Comparison of ENCODE assay signal across 8 cellular contexts in genomic region chr11:118530180-118530682, GRCh38. TPM values are rescaled to one million over a fixed set of nuclear protein-coding genes. Genes with fewer than 3 reads are reported as not detected.
A peak's percentile ranks its signal among the peaks of the same experiment; 100 is the strongest.
DNase-seq lines count a peak whose midpoint lies in the region; ATAC-seq, FAIRE-seq and TF ChIP-seq lines count a peak whose summit lies in the region.

No MANE protein-coding gene starts in this region.

- no peaks in the 10 kb centered on the region for H4K20me1 ChIP-seq in astrocyte (ENCODE audit: insufficient read depth, low read length)

- no peaks in the 10 kb centered on the region for H3K79me2 ChIP-seq in astrocyte (ENCODE audit: insufficient read depth, low read length)

- TF ChIP-seq CTCF in astrocyte (IDR thresholded peaks at IDR 0.05; ENCODE audit: insufficient read depth, low read depth, low read length) (no peak), testis (IDR thresholded peaks at IDR 0.05) (no peak)

- H3K4me3 ChIP-seq in astrocyte (ENCODE audit: insufficient read depth, low read depth, low read length) = peak overlapping the region; percentile 82
- peak overlapping the region; percentile 85 to 90 for H3K4me3 ChIP-seq in testis

- H3K4me1 Mint-ChIP-seq in astrocyte (ENCODE audit: low read depth, unreplicated experiment) = peaks cover 6% of the 10 kb centered on the region

- 2 to 8% methylated on average over 9 to 31 of the region's 31 CpGs for WGBS in testis, 2 donors

- H3K27ac ChIP-seq in astrocyte (ENCODE audit: low read depth, low read length) (no peak overlapping the region), testis (peak overlapping the region; percentile 71 to 86)

- no peaks in the 10 kb centered on the region for H3K9me3 Mint-ChIP-seq in astrocyte (ENCODE audit: unreplicated experiment)

- peak; percentile 41 for DNase-seq in NCI-H1417 treated with DMSO at 0.1 percent for 48 hours (lab: John Stamatoyannopoulos, UW)
- DNase-seq in astrocyte (ENCODE audit: low read depth) = no peak
- DNase-seq in left colon = peak in 1 of 2 donors; percentile 31
- DNase-seq in testis = peak; percentile 31

- H2AFZ ChIP-seq in astrocyte (ENCODE audit: low read depth, low read length) = peak overlapping the region; percentile 86

- H3K9me3 ChIP-seq in astrocyte (ENCODE audit: insufficient read depth, low read depth, low read length) = no peaks in the 10 kb centered on the region
- H3K9me3 ChIP-seq in testis = no peaks in the 10 kb centered on the region

- no peak for TF ChIP-seq POLR2A in testis (IDR thresholded peaks at IDR 0.05)

- H3K27me3 Mint-ChIP-seq in astrocyte (ENCODE audit: low read depth, unreplicated experiment) = no peaks in the 10 kb centered on the region

- H3K9ac ChIP-seq in astrocyte (ENCODE audit: low read length) = peak overlapping the region; percentile 76

- intact Hi-C loops in left colon (cut with DNase I, micrococcal nuclease) (no loop called here), testis (cut with DNase I; ENCODE audit: low total_unique reads) (no loop called here)

- H3K36me3 ChIP-seq in astrocyte (ENCODE audit: insufficient read depth, low read length) (no peaks in the 10 kb centered on the region), testis (ENCODE audit: low read depth, missing control alignments) (no peaks in the 10 kb centered on the region)

- peaks cover 14% of the 10 kb centered on the region for H3K4me1 ChIP-seq in astrocyte (ENCODE audit: insufficient read depth, low read length)
- H3K4me1 ChIP-seq in testis = peaks cover 15% of the 10 kb centered on the region

- H3K4me2 ChIP-seq in astrocyte (ENCODE audit: low read length) = peak overlapping the region; percentile 98

- H3K27me3 ChIP-seq in astrocyte (ENCODE audit: insufficient read depth, low read length) = no peaks in the 10 kb centered on the region
- no peaks in the 10 kb centered on the region for H3K27me3 ChIP-seq in testis

- ATAC-seq in GM18909 (IDR thresholded peaks at IDR 0.05; ENCODE audit: poor library complexity, unreplicated experiment) = peak; percentile 11
- peak; percentile 54 for ATAC-seq in left colon
- no peak for ATAC-seq in GM19467 (IDR thresholded peaks at IDR 0.05; ENCODE audit: unreplicated experiment)
- no peak for ATAC-seq in GM21528 (IDR thresholded peaks at IDR 0.05; ENCODE audit: low FRiP score, unreplicated experiment)
- no peak for ATAC-seq in GM18517 (IDR thresholded peaks at IDR 0.05; ENCODE audit: unreplicated experiment)

- H3K36me3 Mint-ChIP-seq in astrocyte (ENCODE audit: low read depth, unreplicated experiment) = peaks cover 17% of the 10 kb centered on the region

- no peak for FAIRE-seq in astrocyte (lab: Jason Lieb, UNC)

- peak overlapping the region; percentile 85 for H3K27ac Mint-ChIP-seq in astrocyte (ENCODE audit: unreplicated experiment)

- H3K4me3 Mint-ChIP-seq in astrocyte (ENCODE audit: unreplicated experiment) = peak overlapping the region; percentile 88

RNA-seq across cellular contexts. Expression of gene TMEM25, which starts 0.8 kb away (rescaled TPM):
- total RNA-seq in astrocyte = 18.2 and 19.0 TPM in 2 replicates
- total RNA-seq in left colon = 1 to 10 TPM; 6.2 to 9.3 TPM
- 10 to 100 TPM; 33.1 to 46.8 TPM for total RNA-seq in testis
- 16.4 TPM for polyA plus RNA-seq in testis (ENCODE audit: insufficient read depth, low read depth, low replicate concordance)

RNA-seq across cellular contexts. Expression of gene TTC36, which starts 3.0 kb away (rescaled TPM):
- total RNA-seq in astrocyte = 0.43 and 0.84 TPM in 2 replicates
- total RNA-seq in left colon = under 1 TPM; 0.58 to 0.98 TPM
- 1 to 10 TPM; 4.9 to 5.7 TPM for total RNA-seq in testis
- not detected for polyA plus RNA-seq in testis (ENCODE audit: insufficient read depth, low read depth, low replicate concordance)

RNA-seq across cellular contexts. Expression of gene IFT46, which starts 35.5 kb away (rescaled TPM):
- total RNA-seq in astrocyte (14.0 and 16.5 TPM in 2 replicates), left colon (1 to 10 TPM; 6.4 to 10.0 TPM), testis (10 to 100 TPM; 47.7 to 59.4 TPM)
- polyA plus RNA-seq in testis (ENCODE audit: insufficient read depth, low read depth, low replicate concordance) = 65.0 TPM

RNA-seq across cellular contexts. Expression of gene ARCN1, which starts 42.0 kb away (rescaled TPM):
- total RNA-seq in astrocyte (255 and 289 TPM in 2 replicates), left colon (100 to 1,000 TPM; 133 to 145 TPM), testis (100 to 1,000 TPM; 107 TPM)
- polyA plus RNA-seq in testis (ENCODE audit: insufficient read depth, low read depth, low replicate concordance) = 128 TPM

Comparison
In these comparisons a context has a peak if more than half of its experiments do, and no peak if none do; other contexts are left out.
1. ATAC-seq: peak in GM18909 (single experiment) and left colon (single experiment); none in GM19467 (single experiment), GM21528 (single experiment) and GM18517 (single experiment).